ENCODE assay signal across 8 cellular contexts in the genomic region with DNA sequence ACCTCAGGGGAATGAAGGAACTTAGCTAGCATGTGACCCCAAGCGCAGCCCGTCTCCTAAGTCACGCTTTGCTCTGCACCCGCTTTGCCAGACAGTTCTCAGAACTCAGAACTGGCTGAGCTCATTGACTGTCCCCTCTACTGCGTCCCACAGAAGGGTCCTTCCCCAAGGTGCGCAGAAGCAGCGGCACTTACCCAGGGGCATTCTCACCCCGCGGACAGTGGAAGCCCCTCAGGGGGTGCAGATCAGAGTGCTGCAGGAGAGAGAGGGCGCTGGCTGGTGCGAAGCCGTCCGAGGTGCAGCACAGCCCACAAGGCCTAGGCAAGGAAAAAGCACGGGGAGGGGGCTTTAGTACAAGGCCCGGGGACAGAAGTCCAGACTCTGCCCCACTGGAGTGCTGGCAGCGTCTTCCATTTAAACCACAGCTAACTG. TPM values are rescaled to one million over a fixed set of nuclear protein-coding genes. Genes with fewer than 3 reads are reported as not detected.
DNase-seq lines count a peak whose midpoint lies in the region; ATAC-seq and TF ChIP-seq lines count a peak whose summit lies in the region.

No MANE protein-coding gene starts in this region.

- H2AFZ ChIP-seq in OCI-LY7 (ENCODE audit: low read length), result no peak overlapping the region

- H3K9me3 ChIP-seq in OCI-LY7 (ENCODE audit: low read length) (no peaks in the 10 kb centered on the region), spleen (no peaks in the 10 kb centered on the region)

- no peaks in the 10 kb centered on the region for H3K27me3 ChIP-seq in spleen (replicated peaks in 1 of 7)

- peak overlapping the region; percentile 96 for H3K4me2 ChIP-seq in OCI-LY7 (ENCODE audit: low read length)

- H3K36me3 ChIP-seq in OCI-LY7 (ENCODE audit: insufficient read depth, low read length) (peaks cover 55% of the 10 kb centered on the region), spleen (peaks cover 0 to 48% (median 47%) of the 10 kb centered on the region in 6 donors)

- TF ChIP-seq POLR2A in spleen (IDR thresholded peaks at IDR 0.05), result no peak

- peaks cover 41% of the 10 kb centered on the region for H4K20me1 ChIP-seq in OCI-LY7 (ENCODE audit: insufficient read depth, low read length)

- peaks cover 26% of the 10 kb centered on the region for H3K4me1 ChIP-seq in OCI-LY7 (ENCODE audit: insufficient read depth, low read length, poor library complexity, severe bottlenecking)
- H3K4me1 ChIP-seq in spleen, result peaks cover 18 to 53% (median 31%) of the 10 kb centered on the region in 6 donors

- CTCF ChIA-PET in OCI-LY7 (lab: Charles Lee; ENCODE audit: unreplicated experiment), result interaction anchor here (0.5 to 2.2 kb wide), 3 partner anchors 11 to 20 kb away, joined by 3 to 7 read pairs (median 6); no protein-coding TSS in a partner anchor

- no TSS peak for BruUV-seq in OCI-LY7 (replicated peaks; lab: Mats Ljungman, UMichigan)

- DNase-seq in OCI-LY7 (ENCODE audit: low spot score) (peak; percentile 44), spleen (peak; percentile 80), cerebellum (ENCODE audit: low spot score) (no peak), GM13977 (ENCODE audit: low spot score) (no peak)

- H3K27ac ChIP-seq in OCI-LY7 (ENCODE audit: low read depth, low read length, poor library complexity, severe bottlenecking) (peak overlapping the region; percentile 59), adipose tissue (ENCODE audit: low read depth, low read length) (peak overlapping the region; percentile 68), spleen (peak overlapping the region; percentile 72 to 90 (median 86))

- H3K9me2 ChIP-seq in OCI-LY7 (ENCODE audit: insufficient read depth, low read length), result no peaks in the 10 kb centered on the region

- in situ Hi-C loops in GM13977 (cut with MboI; ENCODE audit: low pct_unique_long_range_greater_than_20kb, low sequenced_read_pairs, unreplicated experiment), result no loop called here

- ATAC-seq in GM21529 (IDR thresholded peaks at IDR 0.05; ENCODE audit: unreplicated experiment) (peak; percentile 32), GM19328 (IDR thresholded peaks at IDR 0.05; ENCODE audit: unreplicated experiment) (no peak)

- POLR2A ChIA-PET in OCI-LY7 (lab: Charles Lee), result interaction anchor here (1.0 to 2.9 kb wide), 4 partner anchors 13 to 39 kb away, joined by 3 to 27 read pairs (median 7); a partner anchor contains a TSS

- TF ChIP-seq CTCF in OCI-LY7 (conservative IDR thresholded peaks at IDR 0.05; ENCODE audit: low read length), result no peak
- no peak for TF ChIP-seq CTCF in spleen (IDR thresholded peaks at IDR 0.05 in 8 of 11, conservative IDR thresholded peaks at IDR 0.05 in 3 of 11)
- no peak for TF ChIP-seq CTCF in GM13977 (IDR thresholded peaks at IDR 0.05; ENCODE audit: extremely low read depth, insufficient read depth, missing control alignments)

- H3K79me2 ChIP-seq in OCI-LY7 (ENCODE audit: insufficient read depth, low read depth, low read length), result peaks cover 58% of the 10 kb centered on the region

- WGBS in adipose tissue, 3 donors, result 3 to 5% (median 5%) methylated on average over 16 of the region's 16 CpGs
- whole genome bisulfite sequencing in spleen, 5 donors, result 0 to 3% (median 3%) methylated on average over 5 to 16 of the region's 16 CpGs

- H3K4me3 ChIP-seq in OCI-LY7 (ENCODE audit: low read depth, low read length, poor library complexity, severe bottlenecking) (peak overlapping the region; percentile 85), iPS-11a (ENCODE audit: low read depth, low read length) (peak overlapping the region; percentile 96), spleen (peak overlapping the region; percentile 40 to 94 (median 74))

- intact Hi-C loops in OCI-LY7 (cut with micrococcal nuclease; ENCODE audit: unreplicated experiment), result loop anchor here (2.0 kb wide), 1 partner anchor 38 kb away; a partner anchor contains a TSS
- intact Hi-C loops in spleen (cut with DNase I; ENCODE audit: low total_unique reads), result no loop called here

RNA-seq across cellular contexts. Expression of a gene that starts 0.8 kb away (rescaled TPM):
- 30.0 and 49.1 TPM in 2 replicates for total RNA-seq in OCI-LY7 (2014; rRNA removed; shearing (Covaris generic))
- total RNA-seq in OCI-LY7 (2022) (96.3 and 111 TPM in 2 replicates), spleen (10 to 100 TPM; 28.7 to 56.1 (median 33.7) TPM), cerebellum (6.1 TPM)
- polyA plus RNA-seq in adipose tissue (10 to 100 TPM; 18.2 to 63.9 (median 27.9) TPM), spleen (10 to 100 TPM; 42.0 to 58.0 (median 47.0) TPM)

RNA-seq across cellular contexts. Expression of a gene that starts 38.3 kb away (rescaled TPM):
- total RNA-seq in OCI-LY7 (2014; rRNA removed; shearing (Covaris generic)), result 19.0 and 20.9 TPM in 2 replicates
- total RNA-seq in OCI-LY7 (2022) (40.0 and 42.9 TPM in 2 replicates), spleen (10 to 100 TPM; 34.1 to 62.5 (median 49.3) TPM), cerebellum (63.0 TPM)
- polyA plus RNA-seq in adipose tissue (1 to 10 TPM; 5.3 to 8.7 (median 6.2) TPM), spleen (10 to 100 TPM in 1 of 3 donors, 1 to 10 TPM in 2; 6.8 to 10.2 (median 9.1) TPM)

Comparison
In these comparisons a context has a peak if more than half of its experiments do, and no peak if none do; other contexts are left out.
1. DNase-seq: peak in OCI-LY7 (single experiment) and spleen (single experiment); none in cerebellum (single experiment) and GM13977 (single experiment).
2. Peak in every context shown above with its lines, with median percentiles within 50 percentile points of each other: H3K27ac ChIP-seq and H3K4me3 ChIP-seq.